ENCODE assay signal across 19 cellular contexts in genomic region chr4:184289179-184289535, GRCh38.
A peak's percentile ranks its signal among the peaks of the same experiment; 100 is the strongest.
DNase-seq lines count a peak whose midpoint lies in the region; ATAC-seq and TF ChIP-seq lines count a peak whose summit lies in the region.
"Had no signal": no experiment of that assay in that cellular context is flagged by ENCODE, and none has a peak within 500 bp of the region (broad histone marks: within the 10 kb centered on the region; RNA-seq: fewer than 3 reads in every experiment).

No MANE protein-coding gene starts in this region.

- H3K4me3 Mint-ChIP-seq in activated T-cell treated with anti-CD3 and anti-CD28 coated beads, Interleukin-2, amount 50 U/mL, for 24 hours = no peak overlapping the region
- no peak overlapping the region for H3K4me3 Mint-ChIP-seq in activated T-helper 1 cell treated with anti-CD3 and anti-CD28 coated beads, Interleukin-12 subunit alpha, Interleukin-12 subunit beta, Interleukin-2, Interleukin-4 antibody, amounts not matched to agents 30 ng/mL and 10 ng/mL and 1 ng/mL, durations not matched to agents 14 hours and 24 hours and 36 hours
- H3K4me3 Mint-ChIP-seq: HFFc6 had no signal

- in situ Hi-C loops in transverse colon (cut with MboI; ENCODE audit: low pct_ligation_motif_present in 1 of 4, low pct_unique_long_range_greater_than_20kb in 1 of 4, low sequenced_read_pairs in 3 of 4) = loop anchor here in 3 of 4 donors (10.0 kb wide), 2 partner anchors 186 to 246 kb away; partner anchors contain the start of gene IRF2 (in 1 of the 3)

- intact Hi-C loops in activated T-helper 1 cell treated with anti-CD3 and anti-CD28 coated beads, Interleukin-12 subunit alpha, Interleukin-12 subunit beta, Interleukin-2, Interleukin-4 antibody, amounts not matched to agents 30 ng/mL and 10 ng/mL and 1 ng/mL, durations not matched to agents 14 hours and 24 hours and 36 hours (cut with micrococcal nuclease) = loop anchor here (2.0 kb wide), 2 partner anchors 40 to 52 kb away; no protein-coding TSS in a partner anchor
- intact Hi-C loops in lower lobe of right lung (cut with DNase I) = no loop called here
- intact Hi-C loops in transverse colon (cut with DNase I; ENCODE audit: low total_unique reads) = loop anchor here (10.0 kb wide), 1 partner anchor 256 kb away; no protein-coding TSS in a partner anchor

- no peaks in the 10 kb centered on the region for H3K36me3 Mint-ChIP-seq in activated T-cell treated with anti-CD3 and anti-CD28 coated beads, Interleukin-2, amount 50 U/mL, for 24 hours (ENCODE audit: low read depth)
- peaks cover 2% of the 10 kb centered on the region for H3K36me3 Mint-ChIP-seq in activated T-helper 1 cell treated with anti-CD3 and anti-CD28 coated beads, Interleukin-12 subunit alpha, Interleukin-12 subunit beta, Interleukin-2, Interleukin-4 antibody, amounts not matched to agents 30 ng/mL and 10 ng/mL and 1 ng/mL, durations not matched to agents 14 hours and 24 hours and 36 hours (ENCODE audit: low read depth)
- H3K36me3 Mint-ChIP-seq: CD8-positive, alpha-beta memory T cell had no signal

- no peaks in the 10 kb centered on the region for H3K36me3 ChIP-seq in lower lobe of right lung
- no peaks in the 10 kb centered on the region for H3K36me3 ChIP-seq in transverse colon
- H3K36me3 ChIP-seq: cardiac muscle cell, sigmoid colon had no signal

- H3K4me1 ChIP-seq in lower lobe of right lung (peaks cover 28% of the 10 kb centered on the region), transverse colon (peaks cover 0 to 35% (median 23%) of the 10 kb centered on the region in 4 donors)

- no peak for TF ChIP-seq CTCF in lower lobe of right lung (IDR thresholded peaks at IDR 0.05)
- TF ChIP-seq CTCF in transverse colon (IDR thresholded peaks at IDR 0.05) = no peak

- no peaks in the 10 kb centered on the region for H3K9me3 ChIP-seq in lower lobe of right lung
- H3K9me3 ChIP-seq in transverse colon = no peaks in the 10 kb centered on the region
- H3K9me3 ChIP-seq: sigmoid colon had no signal

- H3K27ac Mint-ChIP-seq in activated T-cell treated with anti-CD3 and anti-CD28 coated beads, Interleukin-2, amount 50 U/mL, for 24 hours = peak overlapping the region; percentile 91
- H3K27ac Mint-ChIP-seq in activated T-helper 1 cell treated with anti-CD3 and anti-CD28 coated beads, Interleukin-12 subunit alpha, Interleukin-12 subunit beta, Interleukin-2, Interleukin-4 antibody, amounts not matched to agents 30 ng/mL and 10 ng/mL and 1 ng/mL, durations not matched to agents 14 hours and 24 hours and 36 hours = peak overlapping the region; percentile 25
- H3K27ac Mint-ChIP-seq: HFFc6 had no signal

- H3K27me3 ChIP-seq in lower lobe of right lung (ENCODE audit: low read depth) = no peaks in the 10 kb centered on the region
- no peaks in the 10 kb centered on the region for H3K27me3 ChIP-seq in transverse colon
- H3K27me3 ChIP-seq: cardiac muscle cell, sigmoid colon had no signal

- H3K4me3 ChIP-seq in lower lobe of right lung = no peak overlapping the region
- no peak overlapping the region for H3K4me3 ChIP-seq in transverse colon
- H3K4me3 ChIP-seq: cardiac muscle cell, sigmoid colon had no signal

- no peak for TF ChIP-seq POLR2A in transverse colon (IDR thresholded peaks at IDR 0.05)

- H3K4me1 Mint-ChIP-seq in activated T-cell treated with anti-CD3 and anti-CD28 coated beads, Interleukin-2, amount 50 U/mL, for 24 hours (ENCODE audit: low read depth) = peaks cover 50% of the 10 kb centered on the region
- H3K4me1 Mint-ChIP-seq in activated T-helper 1 cell treated with anti-CD3 and anti-CD28 coated beads, Interleukin-12 subunit alpha, Interleukin-12 subunit beta, Interleukin-2, Interleukin-4 antibody, amounts not matched to agents 30 ng/mL and 10 ng/mL and 1 ng/mL, durations not matched to agents 14 hours and 24 hours and 36 hours (ENCODE audit: low read depth) = peaks cover 44% of the 10 kb centered on the region

- WGBS in transverse colon (ENCODE audit: low coverage in 1 of 2), 2 donors = 77 to 100% methylated on average over 2 to 3 of the region's 3 CpGs

- no peaks in the 10 kb centered on the region for H3K9me3 Mint-ChIP-seq in activated T-cell treated with anti-CD3 and anti-CD28 coated beads, Interleukin-2, amount 50 U/mL, for 24 hours
- no peaks in the 10 kb centered on the region for H3K9me3 Mint-ChIP-seq in activated T-helper 1 cell treated with anti-CD3 and anti-CD28 coated beads, Interleukin-12 subunit alpha, Interleukin-12 subunit beta, Interleukin-2, Interleukin-4 antibody, amounts not matched to agents 30 ng/mL and 10 ng/mL and 1 ng/mL, durations not matched to agents 14 hours and 24 hours and 36 hours
- H3K9me3 Mint-ChIP-seq: CD8-positive, alpha-beta memory T cell; effector memory CD8-positive, alpha-beta T cell; HFFc6 had no signal

- no peak for DNase-seq in activated T-cell treated with anti-CD3 and anti-CD28 coated beads, Interleukin-2, amount 50 U/mL, for 24 hours
- no peak for DNase-seq in activated T-cell treated with anti-CD3 and anti-CD28 coated beads, Interleukin-2, amount 50 U/mL, for 48 hours
- DNase-seq in activated T-helper 1 cell treated with anti-CD3 and anti-CD28 coated beads, Interleukin-12 subunit alpha, Interleukin-12 subunit beta, Interleukin-2, Interleukin-4 antibody, amounts not matched to agents 30 ng/mL and 10 ng/mL and 1 ng/mL, durations not matched to agents 14 hours and 24 hours and 36 hours (ENCODE audit: low spot score) = no peak
- no peak for DNase-seq in lower lobe of right lung
- DNase-seq in transverse colon = no peak
- DNase-seq in LoVo (ENCODE audit: low spot score) = no peak
- DNase-seq in NCI-H2081 treated with DMSO at 0.1 percent for 48 hours (lab: John Stamatoyannopoulos, UW) = no peak
- DNase-seq: ACHN; activated CD4-positive, CD25-positive, alpha-beta regulatory T cell; activated T-cell treated with anti-CD3 and anti-CD28 coated beads for 4 hours; CD8-positive, alpha-beta memory T cell; effector memory CD8-positive, alpha-beta T cell; HFFc6; NCI-H1048; NCI-H82; sigmoid colon; stimulated activated CD4-positive, alpha-beta T cell treated with anti-CD3 and anti-CD28 coated beads, Interleukin-4, amount 100 ng/mL, for 1 hour had no signal

- H3K27me3 Mint-ChIP-seq in activated T-cell treated with anti-CD3 and anti-CD28 coated beads, Interleukin-2, amount 50 U/mL, for 24 hours = no peaks in the 10 kb centered on the region
- H3K27me3 Mint-ChIP-seq in activated T-helper 1 cell treated with anti-CD3 and anti-CD28 coated beads, Interleukin-12 subunit alpha, Interleukin-12 subunit beta, Interleukin-2, Interleukin-4 antibody, amounts not matched to agents 30 ng/mL and 10 ng/mL and 1 ng/mL, durations not matched to agents 14 hours and 24 hours and 36 hours (ENCODE audit: insufficient read depth) = no peaks in the 10 kb centered on the region
- H3K27me3 Mint-ChIP-seq: CD8-positive, alpha-beta memory T cell had no signal

- ATAC-seq in lower lobe of right lung = no peak
- ATAC-seq in GM21825 (IDR thresholded peaks at IDR 0.05; ENCODE audit: unreplicated experiment) = no peak

- H3K27ac ChIP-seq in lower lobe of right lung (peak overlapping the region; percentile 57), transverse colon (peak overlapping the region; percentile 49 to 77 (median 64))
- H3K27ac ChIP-seq: cardiac muscle cell, sigmoid colon had no signal

- no peak for TF ChIP-seq EP300 in transverse colon (IDR thresholded peaks at IDR 0.05; ENCODE audit: low read depth)
